ENCODE assay signal across 17 cellular contexts in the genomic region with DNA sequence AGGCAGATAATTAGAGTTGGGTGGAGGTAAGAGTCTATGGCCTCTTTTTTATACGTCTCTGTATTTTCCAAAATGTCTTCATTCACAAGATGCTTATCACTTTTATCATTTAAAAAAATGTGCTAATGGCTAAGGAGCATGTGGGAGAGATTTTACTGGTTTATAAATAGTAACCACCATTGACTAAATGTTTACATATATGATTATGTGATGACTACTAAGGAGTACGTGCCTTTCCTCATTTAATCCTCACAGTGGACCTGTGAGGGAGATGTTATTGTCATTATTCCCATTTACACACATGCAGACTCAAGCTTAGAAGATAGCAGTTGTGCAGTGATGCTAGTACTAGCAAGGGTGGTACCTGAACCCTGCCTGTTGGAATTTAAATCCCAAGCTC. TPM values are rescaled to one million over a fixed set of nuclear protein-coding genes. Genes with fewer than 3 reads are reported as not detected.
DNase-seq lines count a peak whose midpoint lies in the region; ATAC-seq, FAIRE-seq and TF ChIP-seq lines count a peak whose summit lies in the region.
"Had no signal": no experiment of that assay in that cellular context is flagged by ENCODE, and none has a peak within 500 bp of the region (broad histone marks: within the 10 kb centered on the region; RNA-seq: fewer than 3 reads in every experiment).

No MANE protein-coding gene starts in this region.

- H3K79me2 ChIP-seq in DND-41 (ENCODE audit: insufficient read depth, low read length): peaks cover 39% of the 10 kb centered on the region
- peaks cover 7% of the 10 kb centered on the region; the same call in 1 of the 2 replicates for H3K79me2 ChIP-seq in Karpas-422 (ENCODE audit: low read length)
- peaks cover 33% of the 10 kb centered on the region for H3K79me2 ChIP-seq in K562 (ENCODE audit: control insufficient read depth, insufficient read depth, low read length)
- H3K79me2 ChIP-seq in osteoblast (ENCODE audit: insufficient read depth, low read length): peaks cover 4% of the 10 kb centered on the region

- no peak overlapping the region for H3K27ac ChIP-seq in DND-41 (ENCODE audit: low read length)
- no peak overlapping the region; the same call in 1 of the 2 replicates for H3K27ac ChIP-seq in Karpas-422 (ENCODE audit: low read length)
- no peak overlapping the region; the same call in 2 of the 3 replicates for H3K27ac ChIP-seq in K562 (ENCODE audit: extremely low read depth, low read depth, low read length)
- no peak overlapping the region for H3K27ac ChIP-seq in osteoblast (ENCODE audit: low read depth, low read length)

- no TSS peak for BruUV-seq in K562 (replicated peaks; lab: Mats Ljungman, UMichigan)

- no peak for TF ChIP-seq POLR2A in K562 (conservative IDR thresholded peaks at IDR 0.05)

- H3K27me3 ChIP-seq in DND-41 (ENCODE audit: insufficient read depth, low read length, poor library complexity) (no peaks in the 10 kb centered on the region), Karpas-422 (ENCODE audit: low read length) (no peaks in the 10 kb centered on the region), K562 (ENCODE audit: control insufficient read depth in 2 of 2, insufficient read depth in 2 of 2, low read length in 2 of 2) (no peaks in the 10 kb centered on the region), osteoblast (ENCODE audit: insufficient read depth, low read length) (no peaks in the 10 kb centered on the region), BE2C (no peaks in the 10 kb centered on the region)
- H3K27me3 ChIP-seq: uterus had no signal

- intact Hi-C loops in K562 (cut with micrococcal nuclease): loop anchor here (5.0 to 10.0 kb wide), 5 partner anchors 96 to 516 kb away; partner anchors contain the start of genes CLOCK and NMU

- H3K9me1 ChIP-seq in K562 (ENCODE audit: control insufficient read depth, insufficient read depth, low read length): no peaks in the 10 kb centered on the region

- no peak for ATAC-seq in DND-41 (ENCODE audit: insufficient read depth, low read depth)
- ATAC-seq in K562: no peak
- no peak for ATAC-seq in HG03469 (IDR thresholded peaks at IDR 0.05; ENCODE audit: unreplicated experiment)
- no peak for ATAC-seq in GM19455 (IDR thresholded peaks at IDR 0.05; ENCODE audit: unreplicated experiment)
- ATAC-seq: left cardiac atrium had no signal

- WGBS in K562 (ENCODE audit: insufficient coverage, low coverage, missing lambda C conversion rate): 6% methylated on average over 2 of the region's 2 CpGs

- peak overlapping the region in 1 of 2 experiments; percentile 83; a peak in 1 of 4 replicates for H3K4me3 ChIP-seq in DND-41 (ENCODE audit: low read depth in 1 of 2, low read length in 2 of 2)
- H3K4me3 ChIP-seq in Karpas-422 (ENCODE audit: low read length): no peak overlapping the region
- no peak overlapping the region for H3K4me3 ChIP-seq in K562
- H3K4me3 ChIP-seq in osteoblast (ENCODE audit: insufficient read depth, low read length): no peak overlapping the region
- H3K4me3 ChIP-seq in BE2C (ENCODE audit: low read depth, low read length): no peak overlapping the region
- H3K4me3 ChIP-seq: uterus had no signal

- no peak for DNase-seq in DND-41
- DNase-seq in Karpas-422: no peak
- no peak for DNase-seq in K562 (ENCODE audit: extremely low read depth in 1 of 4, low spot score in 3 of 4)
- peak; percentile 47 for DNase-seq in osteoblast (ENCODE audit: insufficient read length, low spot score, missing footprints)
- no peak for DNase-seq in BE2C
- DNase-seq: activated CD4-positive, alpha-beta T cell treated with anti-CD3 and anti-CD28 coated beads, Interleukin-2, amount 10 ng/mL, durations not matched to agents 7 days and 5 days; activated effector memory CD4-positive, alpha-beta T cell treated with anti-CD3 and anti-CD28 coated beads, Interleukin-2, amount 50 U/mL, for 16 hours; left cardiac atrium; NCI-H2029 treated with DMSO at 0.1 percent for 48 hours; SHP77 treated with DMSO at 0.1 percent for 48 hours; stimulated activated CD4-positive, alpha-beta T cell treated with anti-CD3 and anti-CD28 coated beads, Interleukin-4, amount 100 ng/mL, for 1 hour; T1000; uterus had no signal

- POLR2A ChIA-PET in K562 (lab: Yijun Ruan, JAX): interaction anchor here (0.7 to 1.3 kb wide), 3 partner anchors 14 to 48 kb away, joined by 3 to 4 read pairs (median 4); partner anchors contain the start of gene TMEM165

- H4K20me1 ChIP-seq in DND-41 (ENCODE audit: insufficient read depth, low read length) (no peaks in the 10 kb centered on the region; the same call in 1 of the 2 replicates), Karpas-422 (ENCODE audit: insufficient read depth, low read depth, low read length) (no peaks in the 10 kb centered on the region), K562 (replicated peaks; ENCODE audit: control insufficient read depth, insufficient read depth, low read length) (no peaks in the 10 kb centered on the region), osteoblast (ENCODE audit: insufficient read depth, low read length) (no peaks in the 10 kb centered on the region)

- peak overlapping the region; percentile 96; the same call in 1 of the 2 replicates for H3K9ac ChIP-seq in DND-41 (ENCODE audit: low read depth, low read length)
- H3K9ac ChIP-seq in Karpas-422 (ENCODE audit: low read length): no peak overlapping the region
- H3K9ac ChIP-seq in K562 (ENCODE audit: insufficient read depth in 1 of 2, low read depth in 2 of 2, low read length in 2 of 2): peak overlapping the region in 1 of 2 experiments; percentile 94; a peak in 2 of 4 replicates

- no peak for TF ChIP-seq EP300 in K562 (IDR thresholded peaks at IDR 0.05; ENCODE audit: low read length)

- H2AFZ ChIP-seq in DND-41 (ENCODE audit: low read depth, low read length): no peak overlapping the region
- H2AFZ ChIP-seq in Karpas-422 (ENCODE audit: low read length): no peak overlapping the region
- peak overlapping the region; percentile 98; the same call in 1 of the 2 replicates for H2AFZ ChIP-seq in K562 (ENCODE audit: low read depth, low read length)
- no peak overlapping the region for H2AFZ ChIP-seq in osteoblast (ENCODE audit: low read length)

- H3K36me3 ChIP-seq in DND-41 (ENCODE audit: insufficient read depth, low read length): peaks cover 22% of the 10 kb centered on the region
- peaks cover 9% of the 10 kb centered on the region; the same call in 1 of the 2 replicates for H3K36me3 ChIP-seq in Karpas-422 (ENCODE audit: insufficient read depth, low read length)
- peaks cover 17% of the 10 kb centered on the region for H3K36me3 ChIP-seq in K562 (ENCODE audit: control insufficient read depth, insufficient read depth, low read length)
- H3K36me3 ChIP-seq in osteoblast (ENCODE audit: insufficient read depth, low read length): no peaks in the 10 kb centered on the region
- no peaks in the 10 kb centered on the region for H3K36me3 ChIP-seq in BE2C
- H3K36me3 ChIP-seq: uterus had no signal

- TF ChIP-seq CTCF in DND-41 (IDR thresholded peaks at IDR 0.05; ENCODE audit: borderline replicate concordance, extremely low read depth, low read length, poor library complexity, severe bottlenecking) (no peak), K562 (IDR thresholded peaks at IDR 0.05 in 2 of 3, conservative IDR thresholded peaks at IDR 0.05 in 1 of 3; ENCODE audit: insufficient read depth in 2 of 3, low read depth in 1 of 3, low read length in 3 of 3) (no peak), osteoblast (IDR thresholded peaks at IDR 0.05; ENCODE audit: extremely low read depth, low read depth, low read length) (no peak), BE2C (IDR thresholded peaks at IDR 0.05; ENCODE audit: low read depth, low read length) (no peak)

- TF ChIP-seq RAD21 in K562 (CRISPR knock-in tag; conservative IDR thresholded peaks at IDR 0.05 in 1 of 2, IDR thresholded peaks at IDR 0.05 in 1 of 2): no peak

- peaks cover 36% of the 10 kb centered on the region for H3K4me1 ChIP-seq in DND-41 (ENCODE audit: insufficient read depth, low read length)
- H3K4me1 ChIP-seq in Karpas-422 (ENCODE audit: low read length): peaks cover 27% of the 10 kb centered on the region
- H3K4me1 ChIP-seq in K562 (replicated peaks in 1 of 2; ENCODE audit: control insufficient read depth in 2 of 2, insufficient read depth in 2 of 2, low read length in 2 of 2): peaks cover 12 to 15% of the 10 kb centered on the region in 2 experiments
- peaks cover 23% of the 10 kb centered on the region for H3K4me1 ChIP-seq in osteoblast (ENCODE audit: insufficient read depth, low read length)
- H3K4me1 ChIP-seq in BE2C: no peaks in the 10 kb centered on the region
- H3K4me1 ChIP-seq: uterus had no signal

- H3K4me2 ChIP-seq in DND-41 (ENCODE audit: insufficient read depth, low read length) (peak overlapping the region; percentile 92), Karpas-422 (ENCODE audit: low read depth, low read length, poor library complexity, severe bottlenecking) (peak overlapping the region; percentile 91), K562 (ENCODE audit: insufficient read depth, low read length) (peak overlapping the region; percentile 51; the same call in 1 of the 2 replicates), osteoblast (ENCODE audit: insufficient read depth, low read length) (no peak overlapping the region)

- CTCF ChIA-PET in K562 (lab: Yijun Ruan, JAX; ENCODE audit: low intra/inter-chr PET ratio): no interaction called here

- no peaks in the 10 kb centered on the region for H3K9me2 ChIP-seq in Karpas-422 (replicated peaks; ENCODE audit: insufficient read depth, low read length)

- H3K9me3 ChIP-seq in DND-41 (ENCODE audit: insufficient read depth, low read length, severe bottlenecking) (no peaks in the 10 kb centered on the region), Karpas-422 (ENCODE audit: low read length) (peaks cover 4% of the 10 kb centered on the region; the same call in 1 of the 2 replicates), K562 (replicated peaks; ENCODE audit: control insufficient read depth, insufficient read depth, low read depth, low read length) (no peaks in the 10 kb centered on the region; the same call in 1 of the 2 replicates), osteoblast (ENCODE audit: low read depth, low read length) (no peaks in the 10 kb centered on the region), BE2C (no peaks in the 10 kb centered on the region)
- H3K9me3 ChIP-seq: uterus had no signal

- FAIRE-seq in K562 (lab: Jason Lieb, UNC): no peak
- FAIRE-seq: endometrium, H1 had no signal

- in situ Hi-C loops in K562 (cut with MboI): loop anchor here (10.0 kb wide), 1 partner anchor 196 kb away; the partner anchor contains the start of gene CLOCK

RNA-seq across cellular contexts. Expression of gene SRD5A3, which starts 2.4 kb away (rescaled TPM):
- total RNA-seq in Karpas-422 (2014; rRNA removed; shearing (Covaris generic); ENCODE audit: low replicate concordance): 15.6 and 25.7 TPM in 2 replicates
- total RNA-seq in K562 (2011; cell fraction: chromatin; rRNA removed; ENCODE audit: low replicate concordance): 12.9 and 19.1 TPM in 2 replicates
- total RNA-seq in K562 (2011; cell fraction: nucleolus; rRNA removed): 12.9 and 13.5 TPM in 2 replicates
- 22.7 and 23.1 TPM in 2 replicates for total RNA-seq in K562 (2011; cell fraction: nucleoplasm; rRNA removed)
- total RNA-seq in K562 (2014; rRNA removed): 9.1 and 12.0 TPM in 2 replicates
- 15.7 and 16.2 TPM in 2 replicates for total RNA-seq in K562 (2014; rRNA removed; fragmentation: Illumina TruSeq; extraction: Trizol)
- total RNA-seq in K562 (2015; rRNA removed; fragmentation: Illumina TruSeq; extraction: Trizol): 10.6 and 13.3 TPM in 2 replicates
- total RNA-seq in K562 (2021): 21.6 and 21.7 TPM in 2 replicates
- 34.0 and 37.0 TPM in 2 replicates for polyA plus RNA-seq in K562 (2011; rRNA removed)
- polyA plus RNA-seq in K562 (2011; cell fraction: cytosol; rRNA removed): 14.5 and 26.4 TPM in 2 replicates
- polyA plus RNA-seq in K562 (2011; cell fraction: nucleus; rRNA removed): 6.9 and 11.5 TPM in 2 replicates
- polyA plus RNA-seq in K562 (2012): 17.2 and 29.6 TPM in 2 replicates
- polyA plus RNA-seq in K562 (2014; fragmentation: Illumina TruSeq; extraction: Trizol): 15.0 and 17.0 TPM in 2 replicates
- polyA plus RNA-seq in K562 (2014; fragmentation: Nextera tagmentation; extraction: Ambion mirVana): 1 to 10 TPM; 2.5 to 5.3 TPM
- 10.0 and 14.1 TPM in 2 replicates for polyA plus RNA-seq in K562 (2014; rRNA removed)
- 25.0 and 35.5 TPM in 2 replicates for polyA minus RNA-seq in K562 (2011; rRNA and poly(A)+ RNA removed)
- polyA minus RNA-seq in K562 (2011; cell fraction: cytosol; rRNA and poly(A)+ RNA removed): 9.6 and 16.2 TPM in 2 replicates
- polyA minus RNA-seq in K562 (2011; cell fraction: nucleus; rRNA and poly(A)+ RNA removed): 2.2 and 3.1 TPM in 2 replicates
- 10.6 and 13.0 TPM in 2 replicates for total RNA-seq in osteoblast
- polyA plus RNA-seq in BE2C (2012; ENCODE audit: insufficient read depth, insufficient read length, low read depth): 4.4 TPM

RNA-seq across cellular contexts. Expression of gene TMEM165, which starts 47.3 kb away (rescaled TPM):
- 118 and 165 TPM in 2 replicates for total RNA-seq in Karpas-422 (2014; rRNA removed; shearing (Covaris generic); ENCODE audit: low replicate concordance)
- total RNA-seq in K562 (2011; cell fraction: chromatin; rRNA removed; ENCODE audit: low replicate concordance): 347 and 666 TPM in 2 replicates
- 225 and 269 TPM in 2 replicates for total RNA-seq in K562 (2011; cell fraction: nucleolus; rRNA removed)
- total RNA-seq in K562 (2011; cell fraction: nucleoplasm; rRNA removed): 544 and 827 TPM in 2 replicates
- total RNA-seq in K562 (2014; rRNA removed): 112 and 116 TPM in 2 replicates
- total RNA-seq in K562 (2014; rRNA removed; fragmentation: Illumina TruSeq; extraction: Trizol): 96.6 and 96.8 TPM in 2 replicates
- 91.7 and 97.1 TPM in 2 replicates for total RNA-seq in K562 (2015; rRNA removed; fragmentation: Illumina TruSeq; extraction: Trizol)
- total RNA-seq in K562 (2021): 84.6 and 97.5 TPM in 2 replicates
- 145 and 174 TPM in 2 replicates for polyA plus RNA-seq in K562 (2011; rRNA removed)
- polyA plus RNA-seq in K562 (2011; cell fraction: cytosol; rRNA removed): 80.4 and 158 TPM in 2 replicates
- polyA plus RNA-seq in K562 (2011; cell fraction: nucleus; rRNA removed): 179 and 244 TPM in 2 replicates
- polyA plus RNA-seq in K562 (2012): 54.2 and 62.0 TPM in 2 replicates
- polyA plus RNA-seq in K562 (2014; fragmentation: Illumina TruSeq; extraction: Trizol): 58.7 and 70.6 TPM in 2 replicates
- polyA plus RNA-seq in K562 (2014; fragmentation: Nextera tagmentation; extraction: Ambion mirVana): 10 to 100 TPM; 21.3 to 27.5 TPM
- 105 and 106 TPM in 2 replicates for polyA plus RNA-seq in K562 (2014; rRNA removed)
- polyA minus RNA-seq in K562 (2011; rRNA and poly(A)+ RNA removed): 177 and 204 TPM in 2 replicates
- 53.2 and 61.2 TPM in 2 replicates for polyA minus RNA-seq in K562 (2011; cell fraction: cytosol; rRNA and poly(A)+ RNA removed)
- 110 and 180 TPM in 2 replicates for polyA minus RNA-seq in K562 (2011; cell fraction: nucleus; rRNA and poly(A)+ RNA removed)
- total RNA-seq in osteoblast: 151 and 163 TPM in 2 replicates
- polyA plus RNA-seq in BE2C (2012; ENCODE audit: insufficient read depth, insufficient read length, low read depth): 45.3 TPM
